1 cellular context compared by ENCODE assay signal in genomic region chr6:111739257-111739696, GRCh38.
TF ChIP-seq lines count a peak whose summit lies in the region.

No MANE protein-coding gene starts in this region.

TF ChIP-seq in GM12878, 131 proteins besides CTCF, POLR2A, EP300 and RAD21 (continued from another document and continues in another):
- TF ChIP-seq BACH1 (IDR thresholded peaks at IDR 0.05; ENCODE audit: borderline replicate concordance) (no peak), SMARCA5 (IDR thresholded peaks at IDR 0.05) (no peak), SPI1 (IDR thresholded peaks at IDR 0.05; ENCODE audit: borderline replicate concordance, insufficient read depth, low read depth, low read length) (peak; percentile 83), IKZF2 (IDR thresholded peaks at IDR 0.05) (peak; percentile 80), RELB (IDR thresholded peaks at IDR 0.05; ENCODE audit: low read depth) (no peak), NFIC (IDR thresholded peaks at IDR 0.05; ENCODE audit: low read depth, low read length) (0 out of 2 replicates have a peak, but pooled peaks have one; percentile 37), NRF1 (conservative IDR thresholded peaks at IDR 0.05; ENCODE audit: low read depth, low read length) (no peak), RELA (IDR thresholded peaks at IDR 0.05; ENCODE audit: borderline replicate concordance, partially characterized antibody) (no peak), TCF12 (IDR thresholded peaks at IDR 0.05; ENCODE audit: low read depth, low read length) (no peak), ASH2L (IDR thresholded peaks at IDR 0.05; ENCODE audit: borderline replicate concordance, low read depth) (no peak), ZNF207 (IDR thresholded peaks at IDR 0.05; ENCODE audit: borderline replicate concordance) (no peak), MEF2B (IDR thresholded peaks at IDR 0.05; ENCODE audit: partially characterized antibody, poor library complexity, severe bottlenecking) (peak; percentile 43), ZNF217 (IDR thresholded peaks at IDR 0.05) (0 out of 2 replicates have a peak, but pooled peaks have one; percentile 22), TBL1XR1 (IDR thresholded peaks at IDR 0.05; ENCODE audit: low read depth, low read length) (no peak), STAT3 (IDR thresholded peaks at IDR 0.05; ENCODE audit: low read depth, low read length) (no peak), BHLHE40 (IDR thresholded peaks at IDR 0.05; ENCODE audit: borderline replicate concordance in 1 of 2, low read depth in 2 of 2, low read length in 1 of 2) (no peak), MYB (IDR thresholded peaks at IDR 0.05; ENCODE audit: borderline replicate concordance, low read depth, low read length) (no peak), IKZF1 (conservative IDR thresholded peaks at IDR 0.05) (peak; percentile 74), POLR2AphosphoS2 (IDR thresholded peaks at IDR 0.05; ENCODE audit: low read depth, low read length) (no peak), JUND (IDR thresholded peaks at IDR 0.05; ENCODE audit: low read depth, low read length) (no peak), SREBF1 (IDR thresholded peaks at IDR 0.05; ENCODE audit: low read length) (no peak), KLF5 (IDR thresholded peaks at IDR 0.05; ENCODE audit: partially characterized antibody) (no peak), KAT2A (conservative IDR thresholded peaks at IDR 0.05; ENCODE audit: control insufficient read depth, low read depth, low read length) (no peak), NBN (IDR thresholded peaks at IDR 0.05) (no peak), ESRRA (IDR thresholded peaks at IDR 0.05; ENCODE audit: low read length) (no peak), ZBTB33 (IDR thresholded peaks at IDR 0.05) (no peak), MEF2A (IDR thresholded peaks at IDR 0.05; ENCODE audit: insufficient read depth, low read depth, low read length) (0 out of 2 replicates have a peak, but pooled peaks have one; percentile 19), PAX5 (IDR thresholded peaks at IDR 0.05; ENCODE audit: borderline replicate concordance, low read depth, low read length) (peak; percentile 70; the same call in 1 of the 2 replicates), JUNB (IDR thresholded peaks at IDR 0.05) (peak; percentile 34; the same call in 1 of the 2 replicates), DPF2 (IDR thresholded peaks at IDR 0.05) (peak; percentile 59; the same call in 1 of the 2 replicates), PBX3 (IDR thresholded peaks at IDR 0.05; ENCODE audit: insufficient replicate concordance, low read depth, low read length) (peak; percentile 85), FOS (IDR thresholded peaks at IDR 0.05; ENCODE audit: borderline replicate concordance, extremely low read depth, insufficient read length) (no peak), RUNX3 (IDR thresholded peaks at IDR 0.05; ENCODE audit: low read length) (0 out of 2 replicates have a peak, but pooled peaks have one; percentile 31), BCL3 (IDR thresholded peaks at IDR 0.05; ENCODE audit: borderline replicate concordance, insufficient read depth, low read depth, low read length, poor library complexity, severe bottlenecking) (peak; percentile 27), RBBP5 (conservative IDR thresholded peaks at IDR 0.05) (no peak), CBX3 (IDR thresholded peaks at IDR 0.05; ENCODE audit: borderline replicate concordance, low read depth) (no peak), BRCA1 (IDR thresholded peaks at IDR 0.05; ENCODE audit: low read depth, low read length) (no peak), HDGF (IDR thresholded peaks at IDR 0.05) (0 out of 2 replicates have a peak, but pooled peaks have one; percentile 39), TAF1 (IDR thresholded peaks at IDR 0.05; ENCODE audit: borderline replicate concordance, low read depth, low read length) (no peak)
- TF ChIP-seq, protein P1, sequence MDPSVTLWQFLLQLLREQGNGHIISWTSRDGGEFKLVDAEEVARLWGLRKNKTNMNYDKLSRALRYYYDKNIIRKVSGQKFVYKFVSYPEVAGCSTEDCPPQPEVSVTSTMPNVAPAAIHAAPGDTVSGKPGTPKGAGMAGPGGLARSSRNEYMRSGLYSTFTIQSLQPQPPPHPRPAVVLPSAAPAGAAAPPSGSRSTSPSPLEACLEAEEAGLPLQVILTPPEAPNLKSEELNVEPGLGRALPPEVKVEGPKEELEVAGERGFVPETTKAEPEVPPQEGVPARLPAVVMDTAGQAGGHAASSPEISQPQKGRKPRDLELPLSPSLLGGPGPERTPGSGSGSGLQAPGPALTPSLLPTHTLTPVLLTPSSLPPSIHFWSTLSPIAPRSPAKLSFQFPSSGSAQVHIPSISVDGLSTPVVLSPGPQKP (IDR thresholded peaks at IDR 0.05; ENCODE audit: low read depth, low read length): no peak
- TF ChIP-seq, protein P2, sequence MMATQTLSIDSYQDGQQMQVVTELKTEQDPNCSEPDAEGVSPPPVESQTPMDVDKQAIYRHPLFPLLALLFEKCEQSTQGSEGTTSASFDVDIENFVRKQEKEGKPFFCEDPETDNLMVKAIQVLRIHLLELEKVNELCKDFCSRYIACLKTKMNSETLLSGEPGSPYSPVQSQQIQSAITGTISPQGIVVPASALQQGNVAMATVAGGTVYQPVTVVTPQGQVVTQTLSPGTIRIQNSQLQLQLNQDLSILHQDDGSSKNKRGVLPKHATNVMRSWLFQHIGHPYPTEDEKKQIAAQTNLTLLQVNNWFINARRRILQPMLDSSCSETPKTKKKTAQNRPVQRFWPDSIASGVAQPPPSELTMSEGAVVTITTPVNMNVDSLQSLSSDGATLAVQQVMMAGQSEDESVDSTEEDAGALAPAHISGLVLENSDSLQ (IDR thresholded peaks at IDR 0.05): peak; percentile 94
- TF ChIP-seq, protein P3, sequence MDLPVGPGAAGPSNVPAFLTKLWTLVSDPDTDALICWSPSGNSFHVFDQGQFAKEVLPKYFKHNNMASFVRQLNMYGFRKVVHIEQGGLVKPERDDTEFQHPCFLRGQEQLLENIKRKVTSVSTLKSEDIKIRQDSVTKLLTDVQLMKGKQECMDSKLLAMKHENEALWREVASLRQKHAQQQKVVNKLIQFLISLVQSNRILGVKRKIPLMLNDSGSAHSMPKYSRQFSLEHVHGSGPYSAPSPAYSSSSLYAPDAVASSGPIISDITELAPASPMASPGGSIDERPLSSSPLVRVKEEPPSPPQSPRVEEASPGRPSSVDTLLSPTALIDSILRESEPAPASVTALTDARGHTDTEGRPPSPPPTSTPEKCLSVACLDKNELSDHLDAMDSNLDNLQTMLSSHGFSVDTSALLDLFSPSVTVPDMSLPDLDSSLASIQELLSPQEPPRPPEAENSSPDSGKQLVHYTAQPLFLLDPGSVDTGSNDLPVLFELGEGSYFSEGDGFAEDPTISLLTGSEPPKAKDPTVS (IDR thresholded peaks at IDR 0.05; ENCODE audit: low read depth, low read length): no peak
- TF ChIP-seq, protein P4, sequence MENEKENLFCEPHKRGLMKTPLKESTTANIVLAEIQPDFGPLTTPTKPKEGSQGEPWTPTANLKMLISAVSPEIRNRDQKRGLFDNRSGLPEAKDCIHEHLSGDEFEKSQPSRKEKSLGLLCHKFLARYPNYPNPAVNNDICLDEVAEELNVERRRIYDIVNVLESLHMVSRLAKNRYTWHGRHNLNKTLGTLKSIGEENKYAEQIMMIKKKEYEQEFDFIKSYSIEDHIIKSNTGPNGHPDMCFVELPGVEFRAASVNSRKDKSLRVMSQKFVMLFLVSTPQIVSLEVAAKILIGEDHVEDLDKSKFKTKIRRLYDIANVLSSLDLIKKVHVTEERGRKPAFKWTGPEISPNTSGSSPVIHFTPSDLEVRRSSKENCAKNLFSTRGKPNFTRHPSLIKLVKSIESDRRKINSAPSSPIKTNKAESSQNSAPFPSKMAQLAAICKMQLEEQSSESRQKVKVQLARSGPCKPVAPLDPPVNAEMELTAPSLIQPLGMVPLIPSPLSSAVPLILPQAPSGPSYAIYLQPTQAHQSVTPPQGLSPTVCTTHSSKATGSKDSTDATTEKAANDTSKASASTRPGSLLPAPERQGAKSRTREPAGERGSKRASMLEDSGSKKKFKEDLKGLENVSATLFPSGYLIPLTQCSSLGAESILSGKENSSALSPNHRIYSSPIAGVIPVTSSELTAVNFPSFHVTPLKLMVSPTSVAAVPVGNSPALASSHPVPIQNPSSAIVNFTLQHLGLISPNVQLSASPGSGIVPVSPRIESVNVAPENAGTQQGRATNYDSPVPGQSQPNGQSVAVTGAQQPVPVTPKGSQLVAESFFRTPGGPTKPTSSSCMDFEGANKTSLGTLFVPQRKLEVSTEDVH (IDR thresholded peaks at IDR 0.05; ENCODE audit: low read depth, partially characterized antibody): no peak
- TF ChIP-seq, protein P5, sequence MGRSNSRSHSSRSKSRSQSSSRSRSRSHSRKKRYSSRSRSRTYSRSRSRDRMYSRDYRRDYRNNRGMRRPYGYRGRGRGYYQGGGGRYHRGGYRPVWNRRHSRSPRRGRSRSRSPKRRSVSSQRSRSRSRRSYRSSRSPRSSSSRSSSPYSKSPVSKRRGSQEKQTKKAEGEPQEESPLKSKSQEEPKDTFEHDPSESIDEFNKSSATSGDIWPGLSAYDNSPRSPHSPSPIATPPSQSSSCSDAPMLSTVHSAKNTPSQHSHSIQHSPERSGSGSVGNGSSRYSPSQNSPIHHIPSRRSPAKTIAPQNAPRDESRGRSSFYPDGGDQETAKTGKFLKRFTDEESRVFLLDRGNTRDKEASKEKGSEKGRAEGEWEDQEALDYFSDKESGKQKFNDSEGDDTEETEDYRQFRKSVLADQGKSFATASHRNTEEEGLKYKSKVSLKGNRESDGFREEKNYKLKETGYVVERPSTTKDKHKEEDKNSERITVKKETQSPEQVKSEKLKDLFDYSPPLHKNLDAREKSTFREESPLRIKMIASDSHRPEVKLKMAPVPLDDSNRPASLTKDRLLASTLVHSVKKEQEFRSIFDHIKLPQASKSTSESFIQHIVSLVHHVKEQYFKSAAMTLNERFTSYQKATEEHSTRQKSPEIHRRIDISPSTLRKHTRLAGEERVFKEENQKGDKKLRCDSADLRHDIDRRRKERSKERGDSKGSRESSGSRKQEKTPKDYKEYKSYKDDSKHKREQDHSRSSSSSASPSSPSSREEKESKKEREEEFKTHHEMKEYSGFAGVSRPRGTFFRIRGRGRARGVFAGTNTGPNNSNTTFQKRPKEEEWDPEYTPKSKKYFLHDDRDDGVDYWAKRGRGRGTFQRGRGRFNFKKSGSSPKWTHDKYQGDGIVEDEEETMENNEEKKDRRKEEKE (IDR thresholded peaks at IDR 0.05): no peak
